In the genomic region with DNA sequence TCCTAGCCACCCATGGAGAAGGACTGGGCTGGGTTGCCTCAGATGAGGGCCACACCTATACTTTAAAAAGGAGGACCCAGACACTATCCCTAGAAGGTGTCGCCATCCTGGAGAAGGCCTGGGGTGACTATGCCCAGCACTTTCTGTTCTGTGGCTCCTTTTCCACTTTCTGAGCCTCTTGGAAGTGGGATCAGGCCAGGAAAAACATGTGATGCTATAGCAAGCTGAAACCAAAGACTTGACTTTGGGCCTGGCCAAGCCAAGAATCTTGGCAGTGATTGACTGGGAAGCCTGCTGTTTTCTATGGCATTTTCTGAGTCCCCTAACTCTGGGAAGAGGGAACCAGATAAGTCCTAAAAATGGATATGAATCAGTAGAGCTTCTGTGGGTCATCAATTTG, we compare ENCODE assay signal across 13 cellular contexts.
DNase-seq lines count a peak whose midpoint lies in the region; ATAC-seq and TF ChIP-seq lines count a peak whose summit lies in the region.
"Had no signal": no experiment of that assay in that cellular context is flagged by ENCODE, and none has a peak within 500 bp of the region (broad histone marks: within the 10 kb centered on the region; RNA-seq: fewer than 3 reads in every experiment).

No MANE protein-coding gene starts in this region.

- H3K36me3 ChIP-seq in skeletal muscle tissue (ENCODE audit: control insufficient read depth in 3 of 3, insufficient read depth in 3 of 3, low read length in 3 of 3) = no peaks in the 10 kb centered on the region
- no peaks in the 10 kb centered on the region for H3K36me3 ChIP-seq in HAP-1 (replicated peaks)

- no peaks in the 10 kb centered on the region for H3K9me3 ChIP-seq in skeletal muscle tissue (ENCODE audit: control insufficient read depth in 3 of 3, low read length in 3 of 3)
- no peaks in the 10 kb centered on the region for H3K9me3 ChIP-seq in HAP-1

- H3K27ac ChIP-seq in C4-2B (peak overlapping the region; percentile 65), coronary artery (peak overlapping the region; percentile 85 to 86), skeletal muscle tissue (ENCODE audit: low read depth, low read length) (peak overlapping the region; percentile 68)

- peaks cover 24 to 34% (median 25%) of the 10 kb centered on the region in 3 donors for H3K4me1 ChIP-seq in skeletal muscle tissue (ENCODE audit: control insufficient read depth in 3 of 3, insufficient read depth in 3 of 3, low read length in 3 of 3)
- H3K4me1 ChIP-seq in HAP-1 = no peaks in the 10 kb centered on the region

- DNase-seq in coronary artery (ENCODE audit: low spot score) (no peak), islet precursor cell (peak; percentile 22), G401 (ENCODE audit: low spot score) (no peak), mucosa of gallbladder (ENCODE audit: low spot score) (no peak), HAP-1 (ENCODE audit: low spot score in 2 of 2) (no peak)
- DNase-seq: activated CD4-positive, alpha-beta T cell treated with anti-CD3 and anti-CD28 coated beads, Interleukin-2, amount 50 U/mL, for 1 hour; activated T-cell treated with anti-CD3 and anti-CD28 coated beads, Interleukin-2, amount 50 U/mL, for 24 hours; NCI-H2107; SHP77; stimulated activated CD4-positive, alpha-beta T cell treated with anti-CD3 and anti-CD28 coated beads, Interleukin-12 subunit alpha, Interleukin-12 subunit beta, amount 100 ng/mL, for 4 hours had no signal

- in situ Hi-C loops in G401 (cut with HindIII; ENCODE audit: low sequenced_read_pairs) (no loop called here), HAP-1 (cut with MboI; ENCODE audit: low sequenced_read_pairs) (no loop called here)

- H3K27me3 ChIP-seq in skeletal muscle tissue (ENCODE audit: control insufficient read depth in 3 of 3, insufficient read depth in 3 of 3, low read length in 3 of 3) (no peaks in the 10 kb centered on the region), HAP-1 (ENCODE audit: low read depth) (no peaks in the 10 kb centered on the region)

- no peak for ATAC-seq in GM18861 (IDR thresholded peaks at IDR 0.05; ENCODE audit: unreplicated experiment)

- no peak overlapping the region for H3K4me3 ChIP-seq in coronary artery
- H3K4me3 ChIP-seq in skeletal muscle tissue (ENCODE audit: low read length in 3 of 3) = no peak overlapping the region
- no peak overlapping the region for H3K4me3 ChIP-seq in HAP-1

- no peak overlapping the region for H3K9ac ChIP-seq in skeletal muscle tissue (ENCODE audit: low read depth in 1 of 3, low read length in 3 of 3)

- TF ChIP-seq CTCF in C4-2B (conservative IDR thresholded peaks at IDR 0.05) = no peak
- TF ChIP-seq CTCF in coronary artery (IDR thresholded peaks at IDR 0.05) = no peak
